In the genomic region with DNA sequence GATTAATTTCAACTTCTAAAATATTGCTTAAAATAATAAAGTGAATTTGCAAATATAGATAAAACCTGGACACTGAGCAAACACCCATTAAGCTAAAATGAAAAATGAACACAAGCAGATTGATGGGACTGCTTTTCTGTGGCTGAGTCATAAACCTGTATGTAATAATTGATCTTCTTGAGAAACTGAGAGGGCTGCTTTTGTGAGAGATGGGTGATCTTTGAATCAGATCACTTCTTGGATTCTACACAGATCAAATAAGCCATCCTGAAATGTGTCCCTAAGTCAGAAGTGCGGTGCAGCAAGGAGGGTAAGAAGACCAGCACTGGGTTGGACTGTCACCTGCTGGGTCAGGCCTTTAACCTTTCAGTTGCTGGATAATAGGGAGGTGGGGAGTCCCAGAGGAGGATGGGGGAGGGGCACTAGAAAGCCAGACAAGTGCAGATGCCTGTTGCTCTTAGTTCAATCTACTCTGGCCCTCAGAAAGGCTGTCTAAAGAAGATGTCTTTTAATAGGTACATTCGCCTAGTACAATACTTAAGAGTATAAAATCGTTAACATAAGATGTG, we compare ENCODE assay signal across 13 cellular contexts.
A peak's percentile ranks its signal among the peaks of the same experiment; 100 is the strongest.
DNase-seq lines count a peak whose midpoint lies in the region; ATAC-seq lines count a peak whose summit lies in the region.
"Had no signal": no experiment of that assay in that cellular context is flagged by ENCODE, and none has a peak within 500 bp of the region (broad histone marks: within the 10 kb centered on the region; RNA-seq: fewer than 3 reads in every experiment).

No MANE protein-coding gene starts in this region.

- ATAC-seq in activated T-helper 17 cell treated with anti-CD3 and anti-CD28 coated beads, Interleukin-2, amount 50 U/mL, for 72 hours (replicated peaks), result peak; percentile 23
- ATAC-seq in GM21528 (IDR thresholded peaks at IDR 0.05; ENCODE audit: low FRiP score, unreplicated experiment) (no peak), esophagus mucosa (no peak)

- no peak overlapping the region for H2AK5ac ChIP-seq in mesendoderm (ENCODE audit: low read length)

- no peak overlapping the region for H3K18ac ChIP-seq in mesendoderm (ENCODE audit: low read length)

- no peaks in the 10 kb centered on the region for H3K27me3 Mint-ChIP-seq in activated CD4-positive, alpha-beta T cell treated with anti-CD3 and anti-CD28 coated beads, Interleukin-2, amount 10 ng/mL, durations not matched to agents 24 days and 14 days
- H3K27me3 Mint-ChIP-seq in activated T-helper 17 cell treated with anti-CD3 and anti-CD28 coated beads, Interleukin-2, amount 50 U/mL, for 72 hours, result no peaks in the 10 kb centered on the region

- no peak overlapping the region for H3K9ac ChIP-seq in mesendoderm (ENCODE audit: low read length)

- no peak overlapping the region for H4K8ac ChIP-seq in mesendoderm (ENCODE audit: low read depth, low read length)

- no peak overlapping the region for H2BK15ac ChIP-seq in mesendoderm (replicated peaks; ENCODE audit: low read depth)

- no peaks in the 10 kb centered on the region for H3K79me2 ChIP-seq in mesendoderm (ENCODE audit: control insufficient read depth, insufficient read depth, low read length)

- peaks cover 9% of the 10 kb centered on the region for H3K9me3 Mint-ChIP-seq in activated CD4-positive, alpha-beta T cell treated with anti-CD3 and anti-CD28 coated beads, Interleukin-2, amount 10 ng/mL, durations not matched to agents 24 days and 14 days
- H3K9me3 Mint-ChIP-seq in activated T-helper 17 cell treated with anti-CD3 and anti-CD28 coated beads, Interleukin-2, amount 50 U/mL, for 72 hours, result no peaks in the 10 kb centered on the region

- no CpG with 5 or more reads among the region's 3 CpGs for WGBS in mesendoderm (ENCODE audit: extremely low coverage, insufficient coverage, low lambda C conversion rate)

- no peak for DNase-seq in activated CD4-positive, alpha-beta T cell treated with anti-CD3 and anti-CD28 coated beads, Interleukin-2, amount 10 ng/mL, durations not matched to agents 24 days and 14 days
- DNase-seq in activated CD4-positive, alpha-beta T cell treated with anti-CD3 and anti-CD28 coated beads, Interleukin-2, amount 50 U/mL, for 1 hour, result no peak
- DNase-seq in ELF-1 (ENCODE audit: low read depth, low spot score) (peak; percentile 37), mesendoderm (peak; percentile 19), cortex of kidney (lab: John Stamatoyannopoulos, UW) (no peak)
- DNase-seq: GDM1, occipital lobe, uterus had no signal

- peaks cover 19% of the 10 kb centered on the region for H3K4me1 Mint-ChIP-seq in activated CD4-positive, alpha-beta T cell treated with anti-CD3 and anti-CD28 coated beads, Interleukin-2, amount 10 ng/mL, durations not matched to agents 24 days and 14 days
- H3K4me1 Mint-ChIP-seq in activated T-helper 17 cell treated with anti-CD3 and anti-CD28 coated beads, Interleukin-2, amount 50 U/mL, for 72 hours, result peaks cover 11% of the 10 kb centered on the region

- H3K27ac Mint-ChIP-seq in activated CD4-positive, alpha-beta T cell treated with anti-CD3 and anti-CD28 coated beads, Interleukin-2, amount 10 ng/mL, durations not matched to agents 24 days and 14 days, result peak overlapping the region; percentile 58
- no peak overlapping the region for H3K27ac Mint-ChIP-seq in activated T-helper 17 cell treated with anti-CD3 and anti-CD28 coated beads, Interleukin-2, amount 50 U/mL, for 72 hours

- no peak overlapping the region for H3K27ac ChIP-seq in mesendoderm (ENCODE audit: low read depth, low read length)
- H3K27ac ChIP-seq: breast epithelium, coronary artery, uterus had no signal

- H3K4ac ChIP-seq in mesendoderm (ENCODE audit: low read depth, low read length), result no peak overlapping the region

- H3K56ac ChIP-seq in mesendoderm (ENCODE audit: low read length), result no peak overlapping the region

- no peak overlapping the region for H3K4me2 ChIP-seq in mesendoderm (ENCODE audit: low read length)

- no peaks in the 10 kb centered on the region for H3K36me3 ChIP-seq in mesendoderm (ENCODE audit: control insufficient read depth, insufficient read depth, low read length)
- H3K36me3 ChIP-seq: breast epithelium, uterus had no signal

- no peak overlapping the region for H3K4me3 ChIP-seq in mesendoderm (ENCODE audit: low read length)
- H3K4me3 ChIP-seq: breast epithelium, coronary artery, uterus had no signal

- H3K4me3 Mint-ChIP-seq in activated CD4-positive, alpha-beta T cell treated with anti-CD3 and anti-CD28 coated beads, Interleukin-2, amount 10 ng/mL, durations not matched to agents 24 days and 14 days, result no peak overlapping the region
- peak overlapping the region; percentile 27 for H3K4me3 Mint-ChIP-seq in activated T-helper 17 cell treated with anti-CD3 and anti-CD28 coated beads, Interleukin-2, amount 50 U/mL, for 72 hours

- no peak overlapping the region for H4K5ac ChIP-seq in mesendoderm (ENCODE audit: low read length)

- no peak overlapping the region for H2BK120ac ChIP-seq in mesendoderm (ENCODE audit: low read depth, low read length)

- no peak overlapping the region for H2BK5ac ChIP-seq in mesendoderm (ENCODE audit: low read length)

- H3K23ac ChIP-seq in mesendoderm (ENCODE audit: low read length), result no peak overlapping the region

- H3K79me1 ChIP-seq in mesendoderm (ENCODE audit: low read length), result no peaks in the 10 kb centered on the region

- intact Hi-C loops in activated CD4-positive, alpha-beta T cell treated with anti-CD3 and anti-CD28 coated beads, Interleukin-2, amount 10 ng/mL, durations not matched to agents 24 days and 14 days (cut with micrococcal nuclease), result loop anchor here (1.0 to 5.0 kb wide), 9 partner anchors 18 to 406 kb away; no protein-coding TSS in a partner anchor

- no peaks in the 10 kb centered on the region for H3K27me3 ChIP-seq in mesendoderm (ENCODE audit: insufficient read depth, low read length, poor library complexity)
- H3K27me3 ChIP-seq: breast epithelium, uterus had no signal

- peaks cover 6% of the 10 kb centered on the region for H3K4me1 ChIP-seq in mesendoderm (ENCODE audit: control insufficient read depth, low read depth, low read length)
- H3K4me1 ChIP-seq: breast epithelium, uterus had no signal

- no peaks in the 10 kb centered on the region for H3K36me3 Mint-ChIP-seq in activated CD4-positive, alpha-beta T cell treated with anti-CD3 and anti-CD28 coated beads, Interleukin-2, amount 10 ng/mL, durations not matched to agents 24 days and 14 days (ENCODE audit: low read depth)
- no peaks in the 10 kb centered on the region for H3K36me3 Mint-ChIP-seq in activated T-helper 17 cell treated with anti-CD3 and anti-CD28 coated beads, Interleukin-2, amount 50 U/mL, for 72 hours (ENCODE audit: low read depth)

Comparison
In these comparisons a context has a peak if more than half of its experiments do, and no peak if none do; other contexts are left out.
1. DNase-seq: peak in ELF-1 (single experiment) and mesendoderm (single experiment); none in activated CD4-positive, alpha-beta T cell treated with anti-CD3 and anti-CD28 coated beads, Interleukin-2, amount 10 ng/mL, durations not matched to agents 24 days and 14 days (single experiment), activated CD4-positive, alpha-beta T cell treated with anti-CD3 and anti-CD28 coated beads, Interleukin-2, amount 50 U/mL, for 1 hour (single experiment) and cortex of kidney (single experiment).